1 cellular context compared by ENCODE assay signal in genomic region chr11:71311176-71311925, GRCh38.
TF ChIP-seq lines count a peak whose summit lies in the region.

No MANE protein-coding gene starts in this region.

TF ChIP-seq in HepG2, 621 proteins besides CTCF, POLR2A, EP300 and RAD21:
- TF ChIP-seq HIC2 (CRISPR knock-in tag; IDR thresholded peaks at IDR 0.05; ENCODE audit: low read depth) (0 out of 2 replicates have a peak, but pooled peaks have one; percentile 18), ZNF629 (CRISPR knock-in tag; conservative IDR thresholded peaks at IDR 0.05) (peak; percentile 51; the same call in 1 of the 2 replicates)
- TF ChIP-seq, protein P1, sequence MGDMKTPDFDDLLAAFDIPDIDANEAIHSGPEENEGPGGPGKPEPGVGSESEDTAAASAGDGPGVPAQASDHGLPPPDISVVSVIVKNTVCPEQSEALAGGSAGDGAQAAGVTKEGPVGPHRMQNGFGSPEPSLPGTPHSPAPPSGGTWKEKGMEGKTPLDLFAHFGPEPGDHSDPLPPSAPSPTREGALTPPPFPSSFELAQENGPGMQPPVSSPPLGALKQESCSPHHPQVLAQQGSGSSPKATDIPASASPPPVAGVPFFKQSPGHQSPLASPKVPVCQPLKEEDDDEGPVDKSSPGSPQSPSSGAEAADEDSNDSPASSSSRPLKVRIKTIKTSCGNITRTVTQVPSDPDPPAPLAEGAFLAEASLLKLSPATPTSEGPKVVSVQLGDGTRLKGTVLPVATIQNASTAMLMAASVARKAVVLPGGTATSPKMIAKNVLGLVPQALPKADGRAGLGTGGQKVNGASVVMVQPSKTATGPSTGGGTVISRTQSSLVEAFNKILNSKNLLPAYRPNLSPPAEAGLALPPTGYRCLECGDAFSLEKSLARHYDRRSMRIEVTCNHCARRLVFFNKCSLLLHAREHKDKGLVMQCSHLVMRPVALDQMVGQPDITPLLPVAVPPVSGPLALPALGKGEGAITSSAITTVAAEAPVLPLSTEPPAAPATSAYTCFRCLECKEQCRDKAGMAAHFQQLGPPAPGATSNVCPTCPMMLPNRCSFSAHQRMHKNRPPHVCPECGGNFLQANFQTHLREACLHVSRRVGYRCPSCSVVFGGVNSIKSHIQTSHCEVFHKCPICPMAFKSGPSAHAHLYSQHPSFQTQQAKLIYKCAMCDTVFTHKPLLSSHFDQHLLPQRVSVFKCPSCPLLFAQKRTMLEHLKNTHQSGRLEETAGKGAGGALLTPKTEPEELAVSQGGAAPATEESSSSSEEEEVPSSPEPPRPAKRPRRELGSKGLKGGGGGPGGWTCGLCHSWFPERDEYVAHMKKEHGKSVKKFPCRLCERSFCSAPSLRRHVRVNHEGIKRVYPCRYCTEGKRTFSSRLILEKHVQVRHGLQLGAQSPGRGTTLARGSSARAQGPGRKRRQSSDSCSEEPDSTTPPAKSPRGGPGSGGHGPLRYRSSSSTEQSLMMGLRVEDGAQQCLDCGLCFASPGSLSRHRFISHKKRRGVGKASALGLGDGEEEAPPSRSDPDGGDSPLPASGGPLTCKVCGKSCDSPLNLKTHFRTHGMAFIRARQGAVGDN (CRISPR knock-in tag; IDR thresholded peaks at IDR 0.05) = 0 out of 2 replicates have a peak, but pooled peaks have one; percentile 27
- TF ChIP-seq, protein P2, sequence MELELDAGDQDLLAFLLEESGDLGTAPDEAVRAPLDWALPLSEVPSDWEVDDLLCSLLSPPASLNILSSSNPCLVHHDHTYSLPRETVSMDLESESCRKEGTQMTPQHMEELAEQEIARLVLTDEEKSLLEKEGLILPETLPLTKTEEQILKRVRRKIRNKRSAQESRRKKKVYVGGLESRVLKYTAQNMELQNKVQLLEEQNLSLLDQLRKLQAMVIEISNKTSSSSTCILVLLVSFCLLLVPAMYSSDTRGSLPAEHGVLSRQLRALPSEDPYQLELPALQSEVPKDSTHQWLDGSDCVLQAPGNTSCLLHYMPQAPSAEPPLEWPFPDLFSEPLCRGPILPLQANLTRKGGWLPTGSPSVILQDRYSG (CRISPR knock-in tag; IDR thresholded peaks at IDR 0.05) = no peak
